Comparison of ENCODE assay signal across 8 cellular contexts in genomic region chr22:46933040-46933439, GRCh38.
"Had no signal": no experiment of that assay in that cellular context is flagged by ENCODE, and none has a peak within 500 bp of the region (broad histone marks: within the 10 kb centered on the region; RNA-seq: fewer than 3 reads in every experiment).

No MANE protein-coding gene starts in this region.

- DNase-seq: activated CD4-positive, alpha-beta memory T cell treated with anti-CD3 and anti-CD28 coated beads, Interleukin-2, amount 10 ng/mL, durations not matched to agents 7 days and 5 days; activated naive CD4-positive, alpha-beta T cell treated with anti-CD3 and anti-CD28 coated beads for 36 hours; amygdala; foreskin keratinocyte; psoas muscle; stimulated activated CD4-positive, alpha-beta T cell treated with anti-CD3 and anti-CD28 coated beads, Interleukin-2, amount 100 ng/mL, for 48 hours had no signal

- H3K27me3 Mint-ChIP-seq: activated CD4-positive, alpha-beta memory T cell treated with anti-CD3 and anti-CD28 coated beads, Interleukin-2, amount 10 ng/mL, durations not matched to agents 7 days and 5 days had no signal

- H3K9me3 Mint-ChIP-seq: activated CD4-positive, alpha-beta memory T cell treated with anti-CD3 and anti-CD28 coated beads, Interleukin-2, amount 10 ng/mL, durations not matched to agents 7 days and 5 days; activated naive CD4-positive, alpha-beta T cell treated with anti-CD3 and anti-CD28 coated beads for 36 hours; nephron; T-helper 2 cell treated with Interferon-gamma antibody and Interleukin-4, amounts not matched to agents 5 μg/mL and 100 μg/mL, for 36 hours had no signal

- H3K27ac Mint-ChIP-seq: activated CD4-positive, alpha-beta memory T cell treated with anti-CD3 and anti-CD28 coated beads, Interleukin-2, amount 10 ng/mL, durations not matched to agents 7 days and 5 days; activated naive CD4-positive, alpha-beta T cell treated with anti-CD3 and anti-CD28 coated beads for 36 hours; nephron; T-helper 2 cell treated with Interferon-gamma antibody and Interleukin-4, amounts not matched to agents 5 μg/mL and 100 μg/mL, for 36 hours had no signal

- ATAC-seq: foreskin keratinocyte, psoas muscle had no signal

- H3K4me3 Mint-ChIP-seq: activated CD4-positive, alpha-beta memory T cell treated with anti-CD3 and anti-CD28 coated beads, Interleukin-2, amount 10 ng/mL, durations not matched to agents 7 days and 5 days; activated naive CD4-positive, alpha-beta T cell treated with anti-CD3 and anti-CD28 coated beads for 36 hours; nephron; T-helper 2 cell treated with Interferon-gamma antibody and Interleukin-4, amounts not matched to agents 5 μg/mL and 100 μg/mL, for 36 hours had no signal
